ENCODE assay signal across 8 cellular contexts in genomic region chr17:44219636-44220210, GRCh38. TPM values are rescaled to one million over a fixed set of nuclear protein-coding genes. Genes with fewer than 3 reads are reported as not detected.
A peak's percentile ranks its signal among the peaks of the same experiment; 100 is the strongest.
DNase-seq lines count a peak whose midpoint lies in the region; ATAC-seq and TF ChIP-seq lines count a peak whose summit lies in the region.

TSS of gene UBTF (minus strand) at chr17:44219675. CDS start at chr17:44218229, 1,446 bp downstream.

- no peaks in the 10 kb centered on the region for H3K9me3 Mint-ChIP-seq in IgD-negative memory B cell
- H3K9me3 Mint-ChIP-seq in osteocyte (ENCODE audit: unreplicated experiment) = no peaks in the 10 kb centered on the region

- H3K4me3 Mint-ChIP-seq in IgD-negative memory B cell = peak within 1 kb of the TSS; percentile 95 to 98 (median 96)
- H3K4me3 Mint-ChIP-seq in osteocyte (ENCODE audit: unreplicated experiment) = peak within 1 kb of the TSS; percentile 92

- 0 out of 2 replicates have a peak, but pooled peaks have one; percentile 4 for TF ChIP-seq POLR2A in Raji (IDR thresholded peaks at IDR 0.05; ENCODE audit: insufficient read depth, low read depth, low read length)

- WGBS in urinary bladder = under 1% methylated on average over 54 of the region's 68 CpGs

- H3K27ac Mint-ChIP-seq in IgD-negative memory B cell (peak within 1 kb of the TSS; percentile 90 to 100 (median 94)), osteocyte (ENCODE audit: unreplicated experiment) (peak within 1 kb of the TSS; percentile 96)

- ATAC-seq in GM19438 (IDR thresholded peaks at IDR 0.05; ENCODE audit: low read depth, unreplicated experiment) = peak; percentile 3
- peak; percentile 17 for ATAC-seq in Right ventricle myocardium superior (ENCODE audit: poor library complexity)

- peaks cover 6% of the 10 kb centered on the region for H3K36me3 Mint-ChIP-seq in IgD-negative memory B cell
- peaks cover 13% of the 10 kb centered on the region for H3K36me3 Mint-ChIP-seq in osteocyte (ENCODE audit: unreplicated experiment)

- peak within 1 kb of the TSS; percentile 95 for H3K4me3 ChIP-seq in urinary bladder (ENCODE audit: low read depth, low read length)

- H3K4me1 ChIP-seq in urinary bladder (ENCODE audit: insufficient read depth) = no peaks in the 10 kb centered on the region

- H3K4me1 Mint-ChIP-seq in IgD-negative memory B cell (peaks cover 26 to 34% (median 31%) of the 10 kb centered on the region in 3 donors), osteocyte (ENCODE audit: unreplicated experiment) (peaks cover 30% of the 10 kb centered on the region)

- H3K27me3 Mint-ChIP-seq in IgD-negative memory B cell (no peaks in the 10 kb centered on the region), osteocyte (ENCODE audit: unreplicated experiment) (no peaks in the 10 kb centered on the region)

- intact Hi-C loops in Right ventricle myocardium superior (cut with DNase I) = no loop called here

- H3K27ac ChIP-seq in urinary bladder (ENCODE audit: low read depth) = peak within 1 kb of the TSS; percentile 98

- H3K36me3 ChIP-seq in urinary bladder (ENCODE audit: insufficient read depth) = no peaks in the 10 kb centered on the region

- no peak for TF ChIP-seq CTCF in osteocyte (IDR thresholded peaks at IDR 0.05)

- DNase-seq in Ammon's horn (ENCODE audit: low spot score) (peak; percentile 71), Right ventricle myocardium superior (peak; percentile 79), osteocyte (ENCODE audit: extremely low spot score, unreplicated experiment) (peak; percentile 91)
- peak; percentile 34 for DNase-seq in activated naive CD8-positive, alpha-beta T cell treated with anti-CD3 and anti-CD28 coated beads, Interleukin-2, amount 50 U/mL, for 16 hours (ENCODE audit: low read depth, low spot score)

RNA-seq across cellular contexts. Expression of gene UBTF, which starts in this region (rescaled TPM):
- polyA plus RNA-seq in IgD-negative memory B cell = 74.3 TPM
- 52.7 TPM for total RNA-seq in Right ventricle myocardium superior
- 96.9 and 99.0 TPM in 2 replicates for total RNA-seq in osteocyte
- total RNA-seq in urinary bladder = 54.4 TPM
- 76.9 TPM for polyA plus RNA-seq in urinary bladder

Comparison
In these comparisons a context has a peak if more than half of its experiments do, and no peak if none do; other contexts are left out.
1. Peak in every context shown above with its lines: DNase-seq, ATAC-seq, H3K4me3 ChIP-seq and H3K27ac ChIP-seq.
2. DNase-seq: peak in every context shown above with its lines; median percentile 91 in osteocyte; 79 in Right ventricle myocardium superior; 71 in Ammon's horn; 34 in activated naive CD8-positive, alpha-beta T cell treated with anti-CD3 and anti-CD28 coated beads, Interleukin-2, amount 50 U/mL, for 16 hours.